2 cellular contexts compared by ENCODE assay signal in genomic region chr11:45807792-45808238, GRCh38.
TF ChIP-seq lines count a peak whose summit lies in the region.

No MANE protein-coding gene starts in this region.

TF ChIP-seq in SK-N-SH, 30 proteins besides CTCF, POLR2A, EP300 and RAD21 (continued from another document):
- no peak for TF ChIP-seq MXI1 (IDR thresholded peaks at IDR 0.05; ENCODE audit: low read depth, low read length)
- TF ChIP-seq, protein P1, sequence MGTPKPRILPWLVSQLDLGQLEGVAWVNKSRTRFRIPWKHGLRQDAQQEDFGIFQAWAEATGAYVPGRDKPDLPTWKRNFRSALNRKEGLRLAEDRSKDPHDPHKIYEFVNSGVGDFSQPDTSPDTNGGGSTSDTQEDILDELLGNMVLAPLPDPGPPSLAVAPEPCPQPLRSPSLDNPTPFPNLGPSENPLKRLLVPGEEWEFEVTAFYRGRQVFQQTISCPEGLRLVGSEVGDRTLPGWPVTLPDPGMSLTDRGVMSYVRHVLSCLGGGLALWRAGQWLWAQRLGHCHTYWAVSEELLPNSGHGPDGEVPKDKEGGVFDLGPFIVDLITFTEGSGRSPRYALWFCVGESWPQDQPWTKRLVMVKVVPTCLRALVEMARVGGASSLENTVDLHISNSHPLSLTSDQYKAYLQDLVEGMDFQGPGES (IDR thresholded peaks at IDR 0.05; ENCODE audit: low read depth, low read length): no peak
- TF ChIP-seq FOXM1 (IDR thresholded peaks at IDR 0.05; ENCODE audit: low read depth): no peak
- no peak for TF ChIP-seq CHD2 (IDR thresholded peaks at IDR 0.05; ENCODE audit: low read length, partially characterized antibody)
- TF ChIP-seq, protein P2, sequence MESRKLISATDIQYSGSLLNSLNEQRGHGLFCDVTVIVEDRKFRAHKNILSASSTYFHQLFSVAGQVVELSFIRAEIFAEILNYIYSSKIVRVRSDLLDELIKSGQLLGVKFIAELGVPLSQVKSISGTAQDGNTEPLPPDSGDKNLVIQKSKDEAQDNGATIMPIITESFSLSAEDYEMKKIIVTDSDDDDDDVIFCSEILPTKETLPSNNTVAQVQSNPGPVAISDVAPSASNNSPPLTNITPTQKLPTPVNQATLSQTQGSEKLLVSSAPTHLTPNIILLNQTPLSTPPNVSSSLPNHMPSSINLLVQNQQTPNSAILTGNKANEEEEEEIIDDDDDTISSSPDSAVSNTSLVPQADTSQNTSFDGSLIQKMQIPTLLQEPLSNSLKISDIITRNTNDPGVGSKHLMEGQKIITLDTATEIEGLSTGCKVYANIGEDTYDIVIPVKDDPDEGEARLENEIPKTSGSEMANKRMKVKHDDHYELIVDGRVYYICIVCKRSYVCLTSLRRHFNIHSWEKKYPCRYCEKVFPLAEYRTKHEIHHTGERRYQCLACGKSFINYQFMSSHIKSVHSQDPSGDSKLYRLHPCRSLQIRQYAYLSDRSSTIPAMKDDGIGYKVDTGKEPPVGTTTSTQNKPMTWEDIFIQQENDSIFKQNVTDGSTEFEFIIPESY (IDR thresholded peaks at IDR 0.05; ENCODE audit: borderline replicate concordance, low read depth): no peak
- TF ChIP-seq FOSL2 (IDR thresholded peaks at IDR 0.05; ENCODE audit: borderline replicate concordance, low read depth): no peak
- no peak for TF ChIP-seq NFIC (IDR thresholded peaks at IDR 0.05; ENCODE audit: borderline replicate concordance)
- no peak for TF ChIP-seq YY1 (IDR thresholded peaks at IDR 0.05; ENCODE audit: low read depth)
- no peak for TF ChIP-seq SMC3 (IDR thresholded peaks at IDR 0.05; ENCODE audit: low read depth, low read length)
- no peak for TF ChIP-seq MEF2A (IDR thresholded peaks at IDR 0.05; ENCODE audit: borderline replicate concordance, low read depth)
- TF ChIP-seq RXRA (IDR thresholded peaks at IDR 0.05; ENCODE audit: borderline replicate concordance, low read depth): no peak
- TF ChIP-seq USF2 (IDR thresholded peaks at IDR 0.05; ENCODE audit: borderline replicate concordance, low read depth, low read length): no peak

TF ChIP-seq in SK-N-SH treated with all-trans-retinoic acid at 6 μM for 48 hours, 23 proteins besides CTCF, POLR2A, EP300 and RAD21 (continued from another document):
- no peak for TF ChIP-seq ESRRG (CRISPR knock-in tag; IDR thresholded peaks at IDR 0.05)
- no peak for TF ChIP-seq TCF4 (CRISPR knock-in tag; IDR thresholded peaks at IDR 0.05; ENCODE audit: borderline replicate concordance)
- TF ChIP-seq RARB (CRISPR knock-in tag; IDR thresholded peaks at IDR 0.05): no peak
- no peak for TF ChIP-seq CSRNP3 (CRISPR knock-in tag; IDR thresholded peaks at IDR 0.05)
- TF ChIP-seq CSDC2 (CRISPR knock-in tag; IDR thresholded peaks at IDR 0.05): no peak
- no peak for TF ChIP-seq OSR1 (CRISPR knock-in tag; IDR thresholded peaks at IDR 0.05)
- TF ChIP-seq ZFP3 (CRISPR knock-in tag; IDR thresholded peaks at IDR 0.05): no peak
